17 cellular contexts compared by ENCODE assay signal in genomic region chr1:54350360-54350759, GRCh38. TPM values are rescaled to one million over a fixed set of nuclear protein-coding genes. Genes with fewer than 3 reads are reported as not detected.
DNase-seq lines count a peak whose midpoint lies in the region; ATAC-seq, FAIRE-seq and TF ChIP-seq lines count a peak whose summit lies in the region.
"Had no signal": no experiment of that assay in that cellular context is flagged by ENCODE, and none has a peak within 500 bp of the region (broad histone marks: within the 10 kb centered on the region; RNA-seq: fewer than 3 reads in every experiment).

No MANE protein-coding gene starts in this region.

- no peaks in the 10 kb centered on the region for H3K27me3 Mint-ChIP-seq in natural killer cell (ENCODE audit: low read depth in 2 of 2)

- 83% methylated on average over 5 of the region's 5 CpGs for WGBS in K562 (ENCODE audit: insufficient coverage, low coverage, missing lambda C conversion rate)

- H3K79me2 ChIP-seq in K562 (ENCODE audit: control insufficient read depth, insufficient read depth, low read length), result peaks cover 84% of the 10 kb centered on the region

- POLR2A ChIA-PET in K562 (lab: Yijun Ruan, JAX), result interaction anchor here (1.0 to 2.0 kb wide), 3 partner anchors 10 to 74 kb away, joined by 3 to 8 read pairs (median 4); no protein-coding TSS in a partner anchor

- peaks cover 24% of the 10 kb centered on the region; the same call in 2 of the 3 replicates for H3K36me3 ChIP-seq in K562 (ENCODE audit: control insufficient read depth, insufficient read depth, low read length)
- H3K36me3 ChIP-seq: colonic mucosa, heart left ventricle had no signal

- H3K9me1 ChIP-seq in K562 (ENCODE audit: control insufficient read depth, insufficient read depth, low read length), result no peaks in the 10 kb centered on the region

- H3K9me3 ChIP-seq in K562 (replicated peaks; ENCODE audit: control insufficient read depth, insufficient read depth, low read depth, low read length), result no peaks in the 10 kb centered on the region
- H3K9me3 ChIP-seq: A549, colonic mucosa, heart left ventricle had no signal

- H3K27ac Mint-ChIP-seq in natural killer cell, result peak overlapping the region; percentile 74 to 92

- no peak overlapping the region for H3K27ac ChIP-seq in K562 (ENCODE audit: extremely low read depth, low read depth, low read length)
- H3K27ac ChIP-seq: A549, colonic mucosa had no signal

- H3K27me3 ChIP-seq in K562 (ENCODE audit: control insufficient read depth in 2 of 2, insufficient read depth in 2 of 2, low read length in 2 of 2), result no peaks in the 10 kb centered on the region
- H3K27me3 ChIP-seq: colonic mucosa, heart left ventricle had no signal

- in situ Hi-C loops in KBM-7 (cut with MboI; ENCODE audit: low pct_unique_long_range_greater_than_20kb, low sequenced_read_pairs) (no loop called here), K562 (cut with MboI) (no loop called here), GM13977 (cut with MboI; ENCODE audit: low pct_unique_long_range_greater_than_20kb, low sequenced_read_pairs, unreplicated experiment) (no loop called here)

- H3K4me1 ChIP-seq in K562 (replicated peaks in 1 of 2; ENCODE audit: control insufficient read depth in 2 of 2, insufficient read depth in 2 of 2, low read length in 2 of 2), result peaks cover 18 to 19% of the 10 kb centered on the region in 2 experiments
- H3K4me1 ChIP-seq: A549 had no signal

- no peak overlapping the region for H2AFZ ChIP-seq in K562 (ENCODE audit: low read depth, low read length)

- TF ChIP-seq CTCF in K562 (IDR thresholded peaks at IDR 0.05 in 2 of 3, conservative IDR thresholded peaks at IDR 0.05 in 1 of 3; ENCODE audit: insufficient read depth in 2 of 3, low read depth in 1 of 3, low read length in 3 of 3), result no peak
- TF ChIP-seq CTCF in natural killer cell (IDR thresholded peaks at IDR 0.05), result no peak
- TF ChIP-seq CTCF in GM13977 (IDR thresholded peaks at IDR 0.05; ENCODE audit: extremely low read depth, insufficient read depth, missing control alignments), result no peak

- no peaks in the 10 kb centered on the region for H3K9me3 Mint-ChIP-seq in natural killer cell

- no peaks in the 10 kb centered on the region for H3K36me3 Mint-ChIP-seq in natural killer cell

- TF ChIP-seq RAD21 in K562 (CRISPR knock-in tag; conservative IDR thresholded peaks at IDR 0.05 in 1 of 2, IDR thresholded peaks at IDR 0.05 in 1 of 2), result no peak

- H3K4me1 Mint-ChIP-seq in natural killer cell, result peaks cover 71 to 73% of the 10 kb centered on the region in 2 donors

- CTCF ChIA-PET in K562 (lab: Yijun Ruan, JAX; ENCODE audit: low intra/inter-chr PET ratio), result no interaction called here

- no peak overlapping the region for H3K4me3 Mint-ChIP-seq in natural killer cell

- H4K20me1 ChIP-seq in K562 (replicated peaks; ENCODE audit: control insufficient read depth, insufficient read depth, low read length), result peaks cover 30% of the 10 kb centered on the region; the same call in 1 of the 2 replicates

- DNase-seq in Ammon's horn (ENCODE audit: low spot score) (peak; percentile 46), KBM-7 (peak; percentile 61), K562 (ENCODE audit: extremely low read depth in 1 of 4, low spot score in 3 of 4) (no peak), natural killer cell (no peak), NCI-H748 treated with DMSO at 0.1 percent for 48 hours (lab: John Stamatoyannopoulos, UW) (no peak), GM13977 (ENCODE audit: low spot score) (no peak), HuH-7.5 (ENCODE audit: low spot score) (no peak), SKM-1 treated with dmso at 0.1 percent for 144 hours (lab: John Stamatoyannopoulos, UW; ENCODE audit: unreplicated experiment) (no peak)
- DNase-seq: activated effector memory CD4-positive, alpha-beta T cell treated with Interleukin-2 at 50 U/mL for 16 hours; colonic mucosa; islet precursor cell; NCI-H187; NCI-H510A treated with DMSO at 0.1 percent for 48 hours; stimulated activated CD4-positive, alpha-beta T cell treated with anti-CD3 and anti-CD28 coated beads, Interleukin-2, amount 100 ng/mL, for 48 hours had no signal

- TF ChIP-seq EP300 in K562 (IDR thresholded peaks at IDR 0.05; ENCODE audit: low read length), result no peak

- no peak for FAIRE-seq in K562 (lab: Jason Lieb, UNC)
- FAIRE-seq: A549 had no signal

- H3K9ac ChIP-seq in K562 (ENCODE audit: insufficient read depth in 1 of 2, low read depth in 2 of 2, low read length in 2 of 2), result no peak overlapping the region

- H3K4me3 ChIP-seq in K562, result no peak overlapping the region
- H3K4me3 ChIP-seq: A549, colonic mucosa, heart left ventricle had no signal

- intact Hi-C loops in K562 (cut with micrococcal nuclease), result no loop called here
- intact Hi-C loops in natural killer cell (cut with micrococcal nuclease), result no loop called here

- no TSS peak for BruUV-seq in K562 (replicated peaks; lab: Mats Ljungman, UMichigan)

- TF ChIP-seq POLR2A in K562 (conservative IDR thresholded peaks at IDR 0.05), result no peak

- ATAC-seq in K562, result no peak
- ATAC-seq in natural killer cell, result no peak
- ATAC-seq: A549, HCT116, heart left ventricle had no signal

- no peak overlapping the region for H3K4me2 ChIP-seq in K562 (ENCODE audit: insufficient read depth, low read length)
- H3K4me2 ChIP-seq: A549 had no signal

TF ChIP-seq in K562, 482 proteins besides CTCF, POLR2A, EP300 and RAD21:
- TF ChIP-seq PBX2 (CRISPR knock-in tag; IDR thresholded peaks at IDR 0.05; ENCODE audit: low read depth), result no peak
- 0 out of 2 replicates have a peak, but pooled peaks have one; percentile 7 for TF ChIP-seq PBX2 (tag; conservative IDR thresholded peaks at IDR 0.05; ENCODE audit: low read depth)
- TF ChIP-seq SAFB2 (IDR thresholded peaks at IDR 0.05; ENCODE audit: borderline replicate concordance, low read depth, low read length, severe bottlenecking), result no peak
- TF ChIP-seq PML (IDR thresholded peaks at IDR 0.05; ENCODE audit: low read length), result no peak
- no peak for TF ChIP-seq ZNF175 (CRISPR knock-in tag; IDR thresholded peaks at IDR 0.05; ENCODE audit: low read depth)

RNA-seq across cellular contexts. Expression of gene SSBP3, which starts 55.8 kb away (rescaled TPM):
- total RNA-seq in K562 (2011; cell fraction: chromatin; rRNA removed; ENCODE audit: low replicate concordance), result 55.7 and 82.4 TPM in 2 replicates
- total RNA-seq in K562 (2011; cell fraction: nucleolus; rRNA removed), result 34.6 and 49.5 TPM in 2 replicates
- 48.8 and 81.9 TPM in 2 replicates for total RNA-seq in K562 (2011; cell fraction: nucleoplasm; rRNA removed)
- total RNA-seq in K562 (2014; rRNA removed), result 23.8 and 36.9 TPM in 2 replicates
- 33.8 and 44.0 TPM in 2 replicates for total RNA-seq in K562 (2014; rRNA removed; fragmentation: Illumina TruSeq; extraction: Trizol)
- total RNA-seq in K562 (2015; rRNA removed; fragmentation: Illumina TruSeq; extraction: Trizol), result 39.8 and 45.1 TPM in 2 replicates
- total RNA-seq in K562 (2021), result 102 and 106 TPM in 2 replicates
- polyA plus RNA-seq in K562 (2011; rRNA removed), result 17.6 and 43.9 TPM in 2 replicates
- polyA plus RNA-seq in K562 (2011; cell fraction: cytosol; rRNA removed), result 18.4 and 40.7 TPM in 2 replicates
- polyA plus RNA-seq in K562 (2011; cell fraction: nucleus; rRNA removed), result 39.0 and 40.4 TPM in 2 replicates
- polyA plus RNA-seq in K562 (2012), result 79.9 and 107 TPM in 2 replicates
- 107 and 108 TPM in 2 replicates for polyA plus RNA-seq in K562 (2014; fragmentation: Illumina TruSeq; extraction: Trizol)
- 1 to 10 TPM; 8.7 TPM for polyA plus RNA-seq in K562 (2014; fragmentation: Nextera tagmentation; extraction: Ambion mirVana)
- polyA plus RNA-seq in K562 (2014; rRNA removed), result 51.4 and 68.8 TPM in 2 replicates
- polyA minus RNA-seq in K562 (2011; rRNA and poly(A)+ RNA removed), result 13.2 and 17.4 TPM in 2 replicates
- polyA minus RNA-seq in K562 (2011; cell fraction: cytosol; rRNA and poly(A)+ RNA removed), result 21.6 and 33.8 TPM in 2 replicates
- polyA minus RNA-seq in K562 (2011; cell fraction: nucleus; rRNA and poly(A)+ RNA removed), result 9.7 and 14.1 TPM in 2 replicates
- total RNA-seq in natural killer cell, result 100 to 1,000 TPM; 162 to 224 (median 164) TPM

Comparison
In these comparisons a context has a peak if more than half of its experiments do, and no peak if none do; other contexts are left out.
1. DNase-seq: peak in Ammon's horn (single experiment) and KBM-7 (single experiment); none in K562 (0 of 4), natural killer cell (single experiment), NCI-H748 treated with DMSO at 0.1 percent for 48 hours (single experiment), GM13977 (single experiment), HuH-7.5 (single experiment) and SKM-1 treated with dmso at 0.1 percent for 144 hours (single experiment).